1 cellular context compared by ENCODE assay signal in the genomic region with DNA sequence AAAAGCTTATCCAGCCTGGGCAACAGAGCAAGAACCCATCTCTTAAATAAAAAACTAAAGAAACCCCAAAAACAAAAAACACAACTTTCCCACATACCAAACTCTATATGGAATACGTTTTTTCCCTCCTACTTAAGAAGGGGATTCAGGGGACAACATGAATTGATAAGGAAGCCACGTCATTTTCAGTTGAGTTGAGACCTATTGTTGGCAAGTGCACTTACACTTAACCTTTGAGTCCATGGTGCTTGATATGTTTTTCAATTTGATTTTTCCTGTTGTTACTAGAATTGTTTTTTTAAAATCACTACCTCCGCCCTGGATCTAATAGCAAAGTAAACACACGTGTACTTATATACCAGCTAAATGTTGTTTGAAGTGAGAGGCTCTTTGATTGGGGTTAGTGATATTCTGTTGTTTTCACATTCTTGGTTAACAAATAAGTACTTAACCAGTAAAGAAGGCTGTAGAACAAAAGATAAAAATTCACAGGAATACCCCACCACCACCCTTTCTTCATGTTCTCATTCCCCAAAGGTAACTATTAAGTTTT.
TF ChIP-seq lines count a peak whose summit lies in the region.

No MANE protein-coding gene starts in this region.

TF ChIP-seq in HCT116, 20 proteins besides CTCF, POLR2A, EP300 and RAD21 (continued from another document):
- TF ChIP-seq, protein P1, sequence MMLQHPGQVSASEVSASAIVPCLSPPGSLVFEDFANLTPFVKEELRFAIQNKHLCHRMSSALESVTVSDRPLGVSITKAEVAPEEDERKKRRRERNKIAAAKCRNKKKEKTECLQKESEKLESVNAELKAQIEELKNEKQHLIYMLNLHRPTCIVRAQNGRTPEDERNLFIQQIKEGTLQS (IDR thresholded peaks at IDR 0.05) = no peak
- TF ChIP-seq, protein P2, sequence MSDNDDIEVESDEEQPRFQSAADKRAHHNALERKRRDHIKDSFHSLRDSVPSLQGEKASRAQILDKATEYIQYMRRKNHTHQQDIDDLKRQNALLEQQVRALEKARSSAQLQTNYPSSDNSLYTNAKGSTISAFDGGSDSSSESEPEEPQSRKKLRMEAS (IDR thresholded peaks at IDR 0.05) = no peak
- TF ChIP-seq ELF1 (IDR thresholded peaks at IDR 0.05; ENCODE audit: borderline replicate concordance, low read depth) = no peak
- no peak for TF ChIP-seq SRF (IDR thresholded peaks at IDR 0.05; ENCODE audit: low read depth)
- no peak for TF ChIP-seq JUND (IDR thresholded peaks at IDR 0.05)
- TF ChIP-seq TCF7L2 (IDR thresholded peaks at IDR 0.05; ENCODE audit: borderline replicate concordance, extremely low read depth, insufficient read depth, insufficient read length) = no peak
- TF ChIP-seq, protein P3, sequence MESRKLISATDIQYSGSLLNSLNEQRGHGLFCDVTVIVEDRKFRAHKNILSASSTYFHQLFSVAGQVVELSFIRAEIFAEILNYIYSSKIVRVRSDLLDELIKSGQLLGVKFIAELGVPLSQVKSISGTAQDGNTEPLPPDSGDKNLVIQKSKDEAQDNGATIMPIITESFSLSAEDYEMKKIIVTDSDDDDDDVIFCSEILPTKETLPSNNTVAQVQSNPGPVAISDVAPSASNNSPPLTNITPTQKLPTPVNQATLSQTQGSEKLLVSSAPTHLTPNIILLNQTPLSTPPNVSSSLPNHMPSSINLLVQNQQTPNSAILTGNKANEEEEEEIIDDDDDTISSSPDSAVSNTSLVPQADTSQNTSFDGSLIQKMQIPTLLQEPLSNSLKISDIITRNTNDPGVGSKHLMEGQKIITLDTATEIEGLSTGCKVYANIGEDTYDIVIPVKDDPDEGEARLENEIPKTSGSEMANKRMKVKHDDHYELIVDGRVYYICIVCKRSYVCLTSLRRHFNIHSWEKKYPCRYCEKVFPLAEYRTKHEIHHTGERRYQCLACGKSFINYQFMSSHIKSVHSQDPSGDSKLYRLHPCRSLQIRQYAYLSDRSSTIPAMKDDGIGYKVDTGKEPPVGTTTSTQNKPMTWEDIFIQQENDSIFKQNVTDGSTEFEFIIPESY (IDR thresholded peaks at IDR 0.05; ENCODE audit: extremely low read depth, insufficient replicate concordance, low read length) = no peak
- TF ChIP-seq EZH2 (IDR thresholded peaks at IDR 0.05) = no peak
- no peak for TF ChIP-seq SIN3A (IDR thresholded peaks at IDR 0.05; ENCODE audit: low read depth)
- no peak for TF ChIP-seq SP1 (IDR thresholded peaks at IDR 0.05; ENCODE audit: low read depth)
